ENCODE assay signal across 2 cellular contexts in the genomic region with DNA sequence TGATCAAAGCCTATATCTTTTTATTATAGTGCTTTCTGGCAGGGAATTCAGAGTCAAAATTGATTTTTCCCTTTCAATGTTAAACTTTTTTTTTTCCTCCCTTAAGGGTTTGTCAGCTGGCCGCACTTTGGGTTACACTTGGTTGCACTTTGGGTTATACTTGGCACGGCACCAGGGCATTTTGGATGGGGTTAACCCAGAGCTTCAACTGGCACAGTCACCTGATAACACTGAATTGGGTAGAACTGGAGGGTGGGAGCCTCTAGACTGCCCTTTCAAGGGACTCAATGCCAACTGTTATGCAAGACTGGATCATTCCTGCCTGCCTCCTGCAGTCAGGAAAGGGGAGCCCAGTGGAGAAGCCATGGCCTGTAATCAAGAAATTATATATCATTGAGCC.
TF ChIP-seq lines count a peak whose summit lies in the region.

No MANE protein-coding gene starts in this region.

TF ChIP-seq in liver, 16 proteins besides CTCF, POLR2A, EP300 and RAD21 (continued from another document):
- TF ChIP-seq, protein P1, sequence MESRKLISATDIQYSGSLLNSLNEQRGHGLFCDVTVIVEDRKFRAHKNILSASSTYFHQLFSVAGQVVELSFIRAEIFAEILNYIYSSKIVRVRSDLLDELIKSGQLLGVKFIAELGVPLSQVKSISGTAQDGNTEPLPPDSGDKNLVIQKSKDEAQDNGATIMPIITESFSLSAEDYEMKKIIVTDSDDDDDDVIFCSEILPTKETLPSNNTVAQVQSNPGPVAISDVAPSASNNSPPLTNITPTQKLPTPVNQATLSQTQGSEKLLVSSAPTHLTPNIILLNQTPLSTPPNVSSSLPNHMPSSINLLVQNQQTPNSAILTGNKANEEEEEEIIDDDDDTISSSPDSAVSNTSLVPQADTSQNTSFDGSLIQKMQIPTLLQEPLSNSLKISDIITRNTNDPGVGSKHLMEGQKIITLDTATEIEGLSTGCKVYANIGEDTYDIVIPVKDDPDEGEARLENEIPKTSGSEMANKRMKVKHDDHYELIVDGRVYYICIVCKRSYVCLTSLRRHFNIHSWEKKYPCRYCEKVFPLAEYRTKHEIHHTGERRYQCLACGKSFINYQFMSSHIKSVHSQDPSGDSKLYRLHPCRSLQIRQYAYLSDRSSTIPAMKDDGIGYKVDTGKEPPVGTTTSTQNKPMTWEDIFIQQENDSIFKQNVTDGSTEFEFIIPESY (IDR thresholded peaks at IDR 0.05), result peak; percentile 52
- TF ChIP-seq YY1 (IDR thresholded peaks at IDR 0.05) (peak; percentile 69), FOXA2 (IDR thresholded peaks at IDR 0.05) (peak; percentile 27), NR2F2 (IDR thresholded peaks at IDR 0.05) (no peak), HNF4G (IDR thresholded peaks at IDR 0.05) (peak; percentile 56), HNF4A (conservative IDR thresholded peaks at IDR 0.05) (peak; percentile 90 to 91), FOXA1 (IDR thresholded peaks at IDR 0.05) (peak; percentile 32), EGR1 (IDR thresholded peaks at IDR 0.05; ENCODE audit: low read depth in 2 of 2) (peak in 1 of 2 donors; percentile 34), GABPA (IDR thresholded peaks at IDR 0.05 in 1 of 2, conservative IDR thresholded peaks at IDR 0.05 in 1 of 2) (no peak)
- TF ChIP-seq, protein P2, sequence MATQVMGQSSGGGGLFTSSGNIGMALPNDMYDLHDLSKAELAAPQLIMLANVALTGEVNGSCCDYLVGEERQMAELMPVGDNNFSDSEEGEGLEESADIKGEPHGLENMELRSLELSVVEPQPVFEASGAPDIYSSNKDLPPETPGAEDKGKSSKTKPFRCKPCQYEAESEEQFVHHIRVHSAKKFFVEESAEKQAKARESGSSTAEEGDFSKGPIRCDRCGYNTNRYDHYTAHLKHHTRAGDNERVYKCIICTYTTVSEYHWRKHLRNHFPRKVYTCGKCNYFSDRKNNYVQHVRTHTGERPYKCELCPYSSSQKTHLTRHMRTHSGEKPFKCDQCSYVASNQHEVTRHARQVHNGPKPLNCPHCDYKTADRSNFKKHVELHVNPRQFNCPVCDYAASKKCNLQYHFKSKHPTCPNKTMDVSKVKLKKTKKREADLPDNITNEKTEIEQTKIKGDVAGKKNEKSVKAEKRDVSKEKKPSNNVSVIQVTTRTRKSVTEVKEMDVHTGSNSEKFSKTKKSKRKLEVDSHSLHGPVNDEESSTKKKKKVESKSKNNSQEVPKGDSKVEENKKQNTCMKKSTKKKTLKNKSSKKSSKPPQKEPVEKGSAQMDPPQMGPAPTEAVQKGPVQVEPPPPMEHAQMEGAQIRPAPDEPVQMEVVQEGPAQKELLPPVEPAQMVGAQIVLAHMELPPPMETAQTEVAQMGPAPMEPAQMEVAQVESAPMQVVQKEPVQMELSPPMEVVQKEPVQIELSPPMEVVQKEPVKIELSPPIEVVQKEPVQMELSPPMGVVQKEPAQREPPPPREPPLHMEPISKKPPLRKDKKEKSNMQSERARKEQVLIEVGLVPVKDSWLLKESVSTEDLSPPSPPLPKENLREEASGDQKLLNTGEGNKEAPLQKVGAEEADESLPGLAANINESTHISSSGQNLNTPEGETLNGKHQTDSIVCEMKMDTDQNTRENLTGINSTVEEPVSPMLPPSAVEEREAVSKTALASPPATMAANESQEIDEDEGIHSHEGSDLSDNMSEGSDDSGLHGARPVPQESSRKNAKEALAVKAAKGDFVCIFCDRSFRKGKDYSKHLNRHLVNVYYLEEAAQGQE (IDR thresholded peaks at IDR 0.05), result peak; percentile 46
- TF ChIP-seq, protein P3, sequence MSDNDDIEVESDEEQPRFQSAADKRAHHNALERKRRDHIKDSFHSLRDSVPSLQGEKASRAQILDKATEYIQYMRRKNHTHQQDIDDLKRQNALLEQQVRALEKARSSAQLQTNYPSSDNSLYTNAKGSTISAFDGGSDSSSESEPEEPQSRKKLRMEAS (IDR thresholded peaks at IDR 0.05), result peak; percentile 72

TF ChIP-seq in HepG2, 621 proteins besides CTCF, POLR2A, EP300 and RAD21 (continued from another document):
- TF ChIP-seq, protein P4, sequence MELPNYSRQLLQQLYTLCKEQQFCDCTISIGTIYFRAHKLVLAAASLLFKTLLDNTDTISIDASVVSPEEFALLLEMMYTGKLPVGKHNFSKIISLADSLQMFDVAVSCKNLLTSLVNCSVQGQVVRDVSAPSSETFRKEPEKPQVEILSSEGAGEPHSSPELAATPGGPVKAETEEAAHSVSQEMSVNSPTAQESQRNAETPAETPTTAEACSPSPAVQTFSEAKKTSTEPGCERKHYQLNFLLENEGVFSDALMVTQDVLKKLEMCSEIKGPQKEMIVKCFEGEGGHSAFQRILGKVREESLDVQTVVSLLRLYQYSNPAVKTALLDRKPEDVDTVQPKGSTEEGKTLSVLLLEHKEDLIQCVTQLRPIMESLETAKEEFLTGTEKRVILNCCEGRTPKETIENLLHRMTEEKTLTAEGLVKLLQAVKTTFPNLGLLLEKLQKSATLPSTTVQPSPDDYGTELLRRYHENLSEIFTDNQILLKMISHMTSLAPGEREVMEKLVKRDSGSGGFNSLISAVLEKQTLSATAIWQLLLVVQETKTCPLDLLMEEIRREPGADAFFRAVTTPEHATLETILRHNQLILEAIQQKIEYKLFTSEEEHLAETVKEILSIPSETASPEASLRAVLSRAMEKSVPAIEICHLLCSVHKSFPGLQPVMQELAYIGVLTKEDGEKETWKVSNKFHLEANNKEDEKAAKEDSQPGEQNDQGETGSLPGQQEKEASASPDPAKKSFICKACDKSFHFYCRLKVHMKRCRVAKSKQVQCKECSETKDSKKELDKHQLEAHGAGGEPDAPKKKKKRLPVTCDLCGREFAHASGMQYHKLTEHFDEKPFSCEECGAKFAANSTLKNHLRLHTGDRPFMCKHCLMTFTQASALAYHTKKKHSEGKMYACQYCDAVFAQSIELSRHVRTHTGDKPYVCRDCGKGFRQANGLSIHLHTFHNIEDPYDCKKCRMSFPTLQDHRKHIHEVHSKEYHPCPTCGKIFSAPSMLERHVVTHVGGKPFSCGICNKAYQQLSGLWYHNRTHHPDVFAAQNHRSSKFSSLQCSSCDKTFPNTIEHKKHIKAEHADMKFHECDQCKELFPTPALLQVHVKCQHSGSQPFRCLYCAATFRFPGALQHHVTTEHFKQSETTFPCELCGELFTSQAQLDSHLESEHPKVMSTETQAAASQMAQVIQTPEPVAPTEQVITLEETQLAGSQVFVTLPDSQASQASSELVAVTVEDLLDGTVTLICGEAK (IDR thresholded peaks at IDR 0.05), result no peak
- TF ChIP-seq, protein P4 (CRISPR knock-in tag; IDR thresholded peaks at IDR 0.05), result no peak
- TF ChIP-seq HOXA7 (CRISPR knock-in tag; IDR thresholded peaks at IDR 0.05), result no peak
- TF ChIP-seq ZBTB20 (CRISPR knock-in tag; IDR thresholded peaks at IDR 0.05; ENCODE audit: borderline replicate concordance, low read depth), result no peak
